In genomic region chr22:24426859-24427499, GRCh38 we compare ENCODE assay signal across 12 cellular contexts. TPM values are rescaled to one million over a fixed set of nuclear protein-coding genes. Genes with fewer than 3 reads are reported as not detected.
DNase-seq lines count a peak whose midpoint lies in the region; TF ChIP-seq lines count a peak whose summit lies in the region.
"Had no signal": no experiment of that assay in that cellular context is flagged by ENCODE, and none has a peak within 500 bp of the region (broad histone marks: within the 10 kb centered on the region; RNA-seq: fewer than 3 reads in every experiment).

No MANE protein-coding gene starts in this region.

- H3K9me3 Mint-ChIP-seq in activated naive CD8-positive, alpha-beta T cell treated with anti-CD3 and anti-CD28 coated beads for 36 hours, result no peaks in the 10 kb centered on the region

- peak overlapping the region; percentile 87 for H3K4me3 Mint-ChIP-seq in activated naive CD8-positive, alpha-beta T cell treated with anti-CD3 and anti-CD28 coated beads for 36 hours

- H3K27ac Mint-ChIP-seq in activated naive CD8-positive, alpha-beta T cell treated with anti-CD3 and anti-CD28 coated beads for 36 hours, result peak overlapping the region; percentile 94

- H3K27me3 ChIP-seq in HL-60 (ENCODE audit: insufficient read depth, poor library complexity, severe bottlenecking) (no peaks in the 10 kb centered on the region), rectal smooth muscle tissue (ENCODE audit: control insufficient read depth, insufficient read depth, low read length) (peaks cover 2% of the 10 kb centered on the region)
- H3K27me3 ChIP-seq: pancreas, vagina had no signal

- H3K36me3 Mint-ChIP-seq in activated naive CD8-positive, alpha-beta T cell treated with anti-CD3 and anti-CD28 coated beads for 36 hours, result peaks cover 25% of the 10 kb centered on the region

- H3K9ac ChIP-seq in rectal smooth muscle tissue (ENCODE audit: low read length), result no peak overlapping the region

- no peaks in the 10 kb centered on the region for H3K4me1 ChIP-seq in rectal smooth muscle tissue (ENCODE audit: control insufficient read depth, insufficient read depth, low read length)
- H3K4me1 ChIP-seq: pancreas had no signal

- H3K4me1 Mint-ChIP-seq in activated naive CD8-positive, alpha-beta T cell treated with anti-CD3 and anti-CD28 coated beads for 36 hours, result peaks cover 54% of the 10 kb centered on the region

- TF ChIP-seq CTCF in GM12865 (IDR thresholded peaks at IDR 0.05; ENCODE audit: insufficient read depth, low read depth, low read length, missing control alignments) (no peak), HL-60 (IDR thresholded peaks at IDR 0.05; ENCODE audit: insufficient read depth, low read length) (no peak)

- H3K4me3 ChIP-seq in GM12865 (ENCODE audit: low read depth, low read length) (peak overlapping the region; percentile 83), HL-60 (replicated peaks; ENCODE audit: insufficient read depth, low read length) (no peak overlapping the region), rectal smooth muscle tissue (ENCODE audit: low read length) (peak overlapping the region; percentile 19)
- H3K4me3 ChIP-seq: pancreas had no signal

- no peaks in the 10 kb centered on the region for H3K27me3 Mint-ChIP-seq in activated naive CD8-positive, alpha-beta T cell treated with anti-CD3 and anti-CD28 coated beads for 36 hours

- H3K36me3 ChIP-seq in rectal smooth muscle tissue (ENCODE audit: control insufficient read depth, insufficient read depth, low read length), result no peaks in the 10 kb centered on the region
- H3K36me3 ChIP-seq: pancreas, vagina had no signal

- H3K27ac ChIP-seq in HL-60 (replicated peaks), result peak overlapping the region; percentile 74
- H3K27ac ChIP-seq in rectal smooth muscle tissue (ENCODE audit: low read depth, low read length), result no peak overlapping the region
- H3K27ac ChIP-seq: epithelial cell of prostate, pancreas, vagina, VCaP had no signal

- DNase-seq in GM12865 (ENCODE audit: low read depth) (no peak), HL-60 (ENCODE audit: low read depth in 1 of 2, low spot score in 1 of 2) (no peak), DMS53 (lab: John Stamatoyannopoulos, UW) (no peak), midbrain (lab: John Stamatoyannopoulos, UW) (no peak), NCI-H1048 (lab: John Stamatoyannopoulos, UW) (no peak)
- DNase-seq in activated naive CD8-positive, alpha-beta T cell treated with anti-CD3 and anti-CD28 coated beads for 36 hours, result peak; percentile 53
- DNase-seq: NCI-H2029 had no signal

RNA-seq across cellular contexts. Expression of gene ADORA2A, which starts 0.4 kb away (rescaled TPM):
- 10 to 100 TPM; 45.1 to 45.2 TPM for total RNA-seq in activated naive CD8-positive, alpha-beta T cell treated with anti-CD3 and anti-CD28 coated beads for 36 hours
